ENCODE assay signal across 1 cellular context in the genomic region with DNA sequence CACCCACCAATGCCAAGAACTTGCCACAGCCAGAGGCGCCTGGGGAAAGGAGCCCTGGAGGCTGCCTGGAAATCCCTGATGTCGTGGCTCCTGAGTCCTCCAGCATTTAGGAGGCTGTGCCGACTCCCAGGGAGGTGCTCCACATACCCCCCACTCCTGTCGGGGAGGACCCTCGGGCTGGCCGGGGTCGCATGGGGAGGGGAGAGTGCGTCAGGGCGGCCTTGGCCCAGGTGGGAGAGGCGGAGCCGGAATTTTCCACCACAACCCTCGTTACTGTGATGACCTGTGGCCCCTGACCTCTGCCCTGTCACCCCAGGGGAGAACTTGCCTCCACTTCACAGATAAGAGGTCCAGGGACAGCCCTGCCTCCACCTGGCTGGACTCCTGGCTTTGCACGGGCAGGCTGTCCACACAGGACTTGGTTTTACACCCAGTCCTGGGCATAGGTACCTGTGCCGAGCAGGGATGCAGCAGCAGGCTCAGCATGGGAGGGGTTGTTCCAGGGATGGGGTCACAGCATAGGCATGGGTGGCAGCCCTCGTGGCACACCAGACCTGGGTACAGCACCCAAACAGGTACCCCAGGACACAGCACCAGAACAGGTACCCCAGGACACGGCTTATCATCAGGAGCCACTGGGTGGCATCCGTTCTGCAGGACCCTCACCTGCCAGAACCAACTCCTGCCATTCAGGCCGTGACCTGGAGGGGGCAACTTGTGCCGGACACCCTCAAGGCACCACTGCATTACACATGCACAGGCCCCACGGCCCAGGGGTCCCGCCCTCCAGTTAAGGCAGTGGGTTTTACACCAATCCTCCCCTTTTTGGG.
TF ChIP-seq lines count a peak whose summit lies in the region.

No MANE protein-coding gene starts in this region.

TF ChIP-seq in HepG2, 621 proteins besides CTCF, POLR2A, EP300 and RAD21 (continued from another document and continues in another):
- TF ChIP-seq ZNF350 (CRISPR knock-in tag; IDR thresholded peaks at IDR 0.05; ENCODE audit: borderline replicate concordance, low read depth): no peak
- TF ChIP-seq, protein P1, sequence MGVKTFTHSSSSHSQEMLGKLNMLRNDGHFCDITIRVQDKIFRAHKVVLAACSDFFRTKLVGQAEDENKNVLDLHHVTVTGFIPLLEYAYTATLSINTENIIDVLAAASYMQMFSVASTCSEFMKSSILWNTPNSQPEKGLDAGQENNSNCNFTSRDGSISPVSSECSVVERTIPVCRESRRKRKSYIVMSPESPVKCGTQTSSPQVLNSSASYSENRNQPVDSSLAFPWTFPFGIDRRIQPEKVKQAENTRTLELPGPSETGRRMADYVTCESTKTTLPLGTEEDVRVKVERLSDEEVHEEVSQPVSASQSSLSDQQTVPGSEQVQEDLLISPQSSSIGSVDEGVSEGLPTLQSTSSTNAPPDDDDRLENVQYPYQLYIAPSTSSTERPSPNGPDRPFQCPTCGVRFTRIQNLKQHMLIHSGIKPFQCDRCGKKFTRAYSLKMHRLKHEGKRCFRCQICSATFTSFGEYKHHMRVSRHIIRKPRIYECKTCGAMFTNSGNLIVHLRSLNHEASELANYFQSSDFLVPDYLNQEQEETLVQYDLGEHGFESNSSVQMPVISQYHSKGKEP (CRISPR knock-in tag; IDR thresholded peaks at IDR 0.05): no peak
- TF ChIP-seq ZNF75D (CRISPR knock-in tag; IDR thresholded peaks at IDR 0.05; ENCODE audit: borderline replicate concordance): no peak
- TF ChIP-seq ZNF510 (CRISPR knock-in tag; IDR thresholded peaks at IDR 0.05; ENCODE audit: low read depth): no peak
- no peak for TF ChIP-seq GFI1 (CRISPR knock-in tag; IDR thresholded peaks at IDR 0.05; ENCODE audit: borderline replicate concordance)
- TF ChIP-seq, protein P2, sequence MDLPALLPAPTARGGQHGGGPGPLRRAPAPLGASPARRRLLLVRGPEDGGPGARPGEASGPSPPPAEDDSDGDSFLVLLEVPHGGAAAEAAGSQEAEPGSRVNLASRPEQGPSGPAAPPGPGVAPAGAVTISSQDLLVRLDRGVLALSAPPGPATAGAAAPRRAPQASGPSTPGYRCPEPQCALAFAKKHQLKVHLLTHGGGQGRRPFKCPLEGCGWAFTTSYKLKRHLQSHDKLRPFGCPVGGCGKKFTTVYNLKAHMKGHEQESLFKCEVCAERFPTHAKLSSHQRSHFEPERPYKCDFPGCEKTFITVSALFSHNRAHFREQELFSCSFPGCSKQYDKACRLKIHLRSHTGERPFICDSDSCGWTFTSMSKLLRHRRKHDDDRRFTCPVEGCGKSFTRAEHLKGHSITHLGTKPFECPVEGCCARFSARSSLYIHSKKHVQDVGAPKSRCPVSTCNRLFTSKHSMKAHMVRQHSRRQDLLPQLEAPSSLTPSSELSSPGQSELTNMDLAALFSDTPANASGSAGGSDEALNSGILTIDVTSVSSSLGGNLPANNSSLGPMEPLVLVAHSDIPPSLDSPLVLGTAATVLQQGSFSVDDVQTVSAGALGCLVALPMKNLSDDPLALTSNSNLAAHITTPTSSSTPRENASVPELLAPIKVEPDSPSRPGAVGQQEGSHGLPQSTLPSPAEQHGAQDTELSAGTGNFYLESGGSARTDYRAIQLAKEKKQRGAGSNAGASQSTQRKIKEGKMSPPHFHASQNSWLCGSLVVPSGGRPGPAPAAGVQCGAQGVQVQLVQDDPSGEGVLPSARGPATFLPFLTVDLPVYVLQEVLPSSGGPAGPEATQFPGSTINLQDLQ (CRISPR knock-in tag; IDR thresholded peaks at IDR 0.05): no peak
- TF ChIP-seq ZNF296 (CRISPR knock-in tag; conservative IDR thresholded peaks at IDR 0.05): no peak; the same call in 1 of the 2 replicates
- no peak for TF ChIP-seq CCAR2 (optimal IDR thresholded peaks at IDR 0.05; ENCODE audit: low read depth, low read length)
- TF ChIP-seq HCFC1 (IDR thresholded peaks at IDR 0.05; ENCODE audit: low read depth, low read length): no peak
- TF ChIP-seq ZBTB7B (CRISPR knock-in tag; IDR thresholded peaks at IDR 0.05): peak; percentile 1; the same call in 1 of the 2 replicates
- TF ChIP-seq ARNT2 (CRISPR knock-in tag; IDR thresholded peaks at IDR 0.05; ENCODE audit: low read depth): peak; percentile 19
- 0 out of 2 replicates have a peak, but pooled peaks have one; percentile 29 for TF ChIP-seq TMF1 (CRISPR knock-in tag; IDR thresholded peaks at IDR 0.05; ENCODE audit: low read depth)
- TF ChIP-seq ZNF607 (CRISPR knock-in tag; IDR thresholded peaks at IDR 0.05; ENCODE audit: borderline replicate concordance): no peak
- TF ChIP-seq, protein P3, sequence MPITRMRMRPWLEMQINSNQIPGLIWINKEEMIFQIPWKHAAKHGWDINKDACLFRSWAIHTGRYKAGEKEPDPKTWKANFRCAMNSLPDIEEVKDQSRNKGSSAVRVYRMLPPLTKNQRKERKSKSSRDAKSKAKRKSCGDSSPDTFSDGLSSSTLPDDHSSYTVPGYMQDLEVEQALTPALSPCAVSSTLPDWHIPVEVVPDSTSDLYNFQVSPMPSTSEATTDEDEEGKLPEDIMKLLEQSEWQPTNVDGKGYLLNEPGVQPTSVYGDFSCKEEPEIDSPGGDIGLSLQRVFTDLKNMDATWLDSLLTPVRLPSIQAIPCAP (CRISPR knock-in tag; IDR thresholded peaks at IDR 0.05; ENCODE audit: low read depth): no peak
- TF ChIP-seq, protein P4, sequence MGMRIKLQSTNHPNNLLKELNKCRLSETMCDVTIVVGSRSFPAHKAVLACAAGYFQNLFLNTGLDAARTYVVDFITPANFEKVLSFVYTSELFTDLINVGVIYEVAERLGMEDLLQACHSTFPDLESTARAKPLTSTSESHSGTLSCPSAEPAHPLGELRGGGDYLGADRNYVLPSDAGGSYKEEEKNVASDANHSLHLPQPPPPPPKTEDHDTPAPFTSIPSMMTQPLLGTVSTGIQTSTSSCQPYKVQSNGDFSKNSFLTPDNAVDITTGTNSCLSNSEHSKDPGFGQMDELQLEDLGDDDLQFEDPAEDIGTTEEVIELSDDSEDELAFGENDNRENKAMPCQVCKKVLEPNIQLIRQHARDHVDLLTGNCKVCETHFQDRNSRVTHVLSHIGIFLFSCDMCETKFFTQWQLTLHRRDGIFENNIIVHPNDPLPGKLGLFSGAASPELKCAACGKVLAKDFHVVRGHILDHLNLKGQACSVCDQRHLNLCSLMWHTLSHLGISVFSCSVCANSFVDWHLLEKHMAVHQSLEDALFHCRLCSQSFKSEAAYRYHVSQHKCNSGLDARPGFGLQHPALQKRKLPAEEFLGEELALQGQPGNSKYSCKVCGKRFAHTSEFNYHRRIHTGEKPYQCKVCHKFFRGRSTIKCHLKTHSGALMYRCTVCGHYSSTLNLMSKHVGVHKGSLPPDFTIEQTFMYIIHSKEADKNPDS (CRISPR knock-in tag; IDR thresholded peaks at IDR 0.05): no peak; the same call in 1 of the 2 replicates
- no peak for TF ChIP-seq NR1H2 (CRISPR knock-in tag; IDR thresholded peaks at IDR 0.05; ENCODE audit: borderline replicate concordance, low read depth)
- TF ChIP-seq RARG (CRISPR knock-in tag; IDR thresholded peaks at IDR 0.05; ENCODE audit: low read depth): 0 out of 2 replicates have a peak, but pooled peaks have one; percentile 4
- TF ChIP-seq NFE2L1 (CRISPR knock-in tag; IDR thresholded peaks at IDR 0.05; ENCODE audit: borderline replicate concordance): no peak
- TF ChIP-seq IKZF4 (CRISPR knock-in tag; IDR thresholded peaks at IDR 0.05; ENCODE audit: borderline replicate concordance, low read depth, not compliant biosample characterization): no peak
- peak; percentile 19 for TF ChIP-seq ZEB1 (IDR thresholded peaks at IDR 0.05; ENCODE audit: insufficient replicate concordance, low read depth)
- no peak for TF ChIP-seq GZF1 (CRISPR knock-in tag; IDR thresholded peaks at IDR 0.05)
- TF ChIP-seq, protein P5, sequence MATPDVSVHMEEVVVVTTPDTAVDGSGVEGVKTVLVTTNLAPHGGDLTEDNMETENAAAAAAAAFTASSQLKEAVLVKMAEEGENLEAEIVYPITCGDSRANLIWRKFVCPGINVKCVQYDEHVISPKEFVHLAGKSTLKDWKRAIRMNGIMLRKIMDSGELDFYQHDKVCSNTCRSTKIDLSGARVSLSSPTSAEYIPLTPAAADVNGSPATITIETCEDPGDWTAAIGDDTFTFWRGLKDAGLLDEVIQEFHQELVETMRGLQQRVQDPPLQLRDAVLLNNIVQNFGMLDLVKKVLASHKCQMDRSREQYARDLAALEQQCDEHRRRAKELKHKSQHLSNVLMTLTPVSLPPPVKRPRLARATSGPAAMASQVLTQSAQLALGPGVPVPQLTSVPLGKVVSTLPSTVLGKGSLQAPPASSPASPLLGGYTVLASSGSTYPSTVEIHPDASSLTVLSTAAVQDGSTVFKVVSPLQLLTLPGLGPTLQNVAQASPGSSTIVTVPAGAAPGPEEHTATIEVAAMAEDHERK (CRISPR knock-in tag; IDR thresholded peaks at IDR 0.05; ENCODE audit: low read depth): no peak
- TF ChIP-seq ZNF224 (CRISPR knock-in tag; IDR thresholded peaks at IDR 0.05): no peak
- TF ChIP-seq ZFP37 (CRISPR knock-in tag; IDR thresholded peaks at IDR 0.05; ENCODE audit: borderline replicate concordance): no peak; the same call in 1 of the 2 replicates
- TF ChIP-seq ZNF570 (CRISPR knock-in tag; IDR thresholded peaks at IDR 0.05; ENCODE audit: borderline replicate concordance): no peak
- no peak for TF ChIP-seq MTA3 (CRISPR knock-in tag; IDR thresholded peaks at IDR 0.05)
- TF ChIP-seq, protein P6, sequence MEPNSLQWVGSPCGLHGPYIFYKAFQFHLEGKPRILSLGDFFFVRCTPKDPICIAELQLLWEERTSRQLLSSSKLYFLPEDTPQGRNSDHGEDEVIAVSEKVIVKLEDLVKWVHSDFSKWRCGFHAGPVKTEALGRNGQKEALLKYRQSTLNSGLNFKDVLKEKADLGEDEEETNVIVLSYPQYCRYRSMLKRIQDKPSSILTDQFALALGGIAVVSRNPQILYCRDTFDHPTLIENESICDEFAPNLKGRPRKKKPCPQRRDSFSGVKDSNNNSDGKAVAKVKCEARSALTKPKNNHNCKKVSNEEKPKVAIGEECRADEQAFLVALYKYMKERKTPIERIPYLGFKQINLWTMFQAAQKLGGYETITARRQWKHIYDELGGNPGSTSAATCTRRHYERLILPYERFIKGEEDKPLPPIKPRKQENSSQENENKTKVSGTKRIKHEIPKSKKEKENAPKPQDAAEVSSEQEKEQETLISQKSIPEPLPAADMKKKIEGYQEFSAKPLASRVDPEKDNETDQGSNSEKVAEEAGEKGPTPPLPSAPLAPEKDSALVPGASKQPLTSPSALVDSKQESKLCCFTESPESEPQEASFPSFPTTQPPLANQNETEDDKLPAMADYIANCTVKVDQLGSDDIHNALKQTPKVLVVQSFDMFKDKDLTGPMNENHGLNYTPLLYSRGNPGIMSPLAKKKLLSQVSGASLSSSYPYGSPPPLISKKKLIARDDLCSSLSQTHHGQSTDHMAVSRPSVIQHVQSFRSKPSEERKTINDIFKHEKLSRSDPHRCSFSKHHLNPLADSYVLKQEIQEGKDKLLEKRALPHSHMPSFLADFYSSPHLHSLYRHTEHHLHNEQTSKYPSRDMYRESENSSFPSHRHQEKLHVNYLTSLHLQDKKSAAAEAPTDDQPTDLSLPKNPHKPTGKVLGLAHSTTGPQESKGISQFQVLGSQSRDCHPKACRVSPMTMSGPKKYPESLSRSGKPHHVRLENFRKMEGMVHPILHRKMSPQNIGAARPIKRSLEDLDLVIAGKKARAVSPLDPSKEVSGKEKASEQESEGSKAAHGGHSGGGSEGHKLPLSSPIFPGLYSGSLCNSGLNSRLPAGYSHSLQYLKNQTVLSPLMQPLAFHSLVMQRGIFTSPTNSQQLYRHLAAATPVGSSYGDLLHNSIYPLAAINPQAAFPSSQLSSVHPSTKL (CRISPR knock-in tag; IDR thresholded peaks at IDR 0.05): no peak; the same call in 1 of the 2 replicates
- TF ChIP-seq, protein P7, sequence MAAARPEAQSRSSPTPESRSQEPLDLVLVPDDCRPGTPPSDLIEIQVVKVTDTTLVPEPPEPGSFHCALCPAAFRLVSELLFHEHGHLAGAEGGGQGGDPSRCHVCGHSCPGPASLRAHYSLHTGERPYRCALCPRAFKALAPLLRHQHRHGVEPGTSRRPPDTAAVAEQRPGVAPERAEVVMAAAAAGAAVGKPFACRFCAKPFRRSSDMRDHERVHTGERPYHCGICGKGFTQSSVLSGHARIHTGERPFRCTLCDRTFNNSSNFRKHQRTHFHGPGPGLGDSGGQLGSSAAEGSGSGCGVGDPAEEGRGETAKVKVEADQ (CRISPR knock-in tag; IDR thresholded peaks at IDR 0.05; ENCODE audit: borderline replicate concordance): 0 out of 2 replicates have a peak, but pooled peaks have one; percentile 40
- TF ChIP-seq, protein P8, sequence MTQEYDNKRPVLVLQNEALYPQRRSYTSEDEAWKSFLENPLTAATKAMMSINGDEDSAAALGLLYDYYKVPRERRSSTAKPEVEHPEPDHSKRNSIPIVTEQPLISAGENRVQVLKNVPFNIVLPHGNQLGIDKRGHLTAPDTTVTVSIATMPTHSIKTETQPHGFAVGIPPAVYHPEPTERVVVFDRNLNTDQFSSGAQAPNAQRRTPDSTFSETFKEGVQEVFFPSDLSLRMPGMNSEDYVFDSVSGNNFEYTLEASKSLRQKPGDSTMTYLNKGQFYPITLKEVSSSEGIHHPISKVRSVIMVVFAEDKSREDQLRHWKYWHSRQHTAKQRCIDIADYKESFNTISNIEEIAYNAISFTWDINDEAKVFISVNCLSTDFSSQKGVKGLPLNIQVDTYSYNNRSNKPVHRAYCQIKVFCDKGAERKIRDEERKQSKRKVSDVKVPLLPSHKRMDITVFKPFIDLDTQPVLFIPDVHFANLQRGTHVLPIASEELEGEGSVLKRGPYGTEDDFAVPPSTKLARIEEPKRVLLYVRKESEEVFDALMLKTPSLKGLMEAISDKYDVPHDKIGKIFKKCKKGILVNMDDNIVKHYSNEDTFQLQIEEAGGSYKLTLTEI (CRISPR knock-in tag; conservative IDR thresholded peaks at IDR 0.05): no peak
- no peak for TF ChIP-seq ZNF136 (CRISPR knock-in tag; IDR thresholded peaks at IDR 0.05; ENCODE audit: low read depth)
- TF ChIP-seq SOX5 (CRISPR knock-in tag; IDR thresholded peaks at IDR 0.05; ENCODE audit: borderline replicate concordance): peak; percentile 57; the same call in 1 of the 2 replicates
- TF ChIP-seq GABPA (IDR thresholded peaks at IDR 0.05; ENCODE audit: low read depth, low read length): no peak
- peak; percentile 52 for TF ChIP-seq GABPA (CRISPR knock-in tag; IDR thresholded peaks at IDR 0.05; ENCODE audit: low read depth)
- TF ChIP-seq TBP (CRISPR knock-in tag; IDR thresholded peaks at IDR 0.05): no peak
- no peak for TF ChIP-seq ZNF773 (CRISPR knock-in tag; IDR thresholded peaks at IDR 0.05; ENCODE audit: borderline replicate concordance)
- no peak for TF ChIP-seq ZNF605 (CRISPR knock-in tag; IDR thresholded peaks at IDR 0.05)
- TF ChIP-seq, protein P9, sequence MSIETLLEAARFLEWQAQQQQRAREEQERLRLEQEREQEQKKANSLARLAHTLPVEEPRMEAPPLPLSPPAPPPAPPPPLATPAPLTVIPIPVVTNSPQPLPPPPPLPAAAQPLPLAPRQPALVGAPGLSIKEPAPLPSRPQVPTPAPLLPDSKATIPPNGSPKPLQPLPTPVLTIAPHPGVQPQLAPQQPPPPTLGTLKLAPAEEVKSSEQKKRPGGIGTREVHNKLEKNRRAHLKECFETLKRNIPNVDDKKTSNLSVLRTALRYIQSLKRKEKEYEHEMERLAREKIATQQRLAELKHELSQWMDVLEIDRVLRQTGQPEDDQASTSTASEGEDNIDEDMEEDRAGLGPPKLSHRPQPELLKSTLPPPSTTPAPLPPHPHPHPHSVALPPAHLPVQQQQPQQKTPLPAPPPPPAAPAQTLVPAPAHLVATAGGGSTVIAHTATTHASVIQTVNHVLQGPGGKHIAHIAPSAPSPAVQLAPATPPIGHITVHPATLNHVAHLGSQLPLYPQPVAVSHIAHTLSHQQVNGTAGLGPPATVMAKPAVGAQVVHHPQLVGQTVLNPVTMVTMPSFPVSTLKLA (IDR thresholded peaks at IDR 0.05): no peak
- TF ChIP-seq ZNF788 (CRISPR knock-in tag; IDR thresholded peaks at IDR 0.05; ENCODE audit: borderline replicate concordance): peak; percentile 82
- no peak for TF ChIP-seq ZNF367 (CRISPR knock-in tag; IDR thresholded peaks at IDR 0.05; ENCODE audit: borderline replicate concordance)
- no peak; the same call in none of the 2 replicates for TF ChIP-seq ZNF543 (CRISPR knock-in tag; IDR thresholded peaks at IDR 0.05)
